In genomic region chr16:18204786-18205185, GRCh38 we compare ENCODE assay signal across 7 cellular contexts.
DNase-seq lines count a peak whose midpoint lies in the region; ATAC-seq, FAIRE-seq and TF ChIP-seq lines count a peak whose summit lies in the region.
"Not testable (repeated sequence)": the region's sequence is repeated elsewhere in the genome, so short reads cannot be mapped to it uniquely, and the experiment has no call there.

No MANE protein-coding gene starts in this region.

- H3K27ac Mint-ChIP-seq in GM23338; activated T-helper 17 cell treated with anti-CD3 and anti-CD28 coated beads, Interleukin-2, amount 50 U/mL, for 72 hours: not testable (repeated sequence)

- not testable (repeated sequence) for H3K27ac ChIP-seq in GM23338 (ENCODE audit: low read depth); Panc1 (ENCODE audit: low read length); K562 (ENCODE audit: extremely low read depth, low read depth, low read length); foreskin keratinocyte; HepG2 (ENCODE audit: extremely low read length, insufficient read depth, low read length); upper lobe of left lung

- not testable (repeated sequence) for H3K4me3 ChIP-seq in GM23338; Panc1 (ENCODE audit: low read depth in 2 of 2, low read length in 2 of 2); K562; HepG2 (replicated peaks in 1 of 3; ENCODE audit: insufficient read depth in 1 of 3, low read depth in 2 of 3, low read length in 3 of 3); upper lobe of left lung

- H3K4me3 Mint-ChIP-seq in GM23338; activated T-helper 17 cell treated with anti-CD3 and anti-CD28 coated beads, Interleukin-2, amount 50 U/mL, for 72 hours: not testable (repeated sequence)

- FAIRE-seq in K562 (lab: Jason Lieb, UNC); HepG2 (lab: Jason Lieb, UNC): not testable (repeated sequence)

- H3K9me3 ChIP-seq in Panc1 (ENCODE audit: control insufficient read depth, insufficient read depth, low read depth, low read length); K562 (replicated peaks; ENCODE audit: control insufficient read depth, insufficient read depth, low read depth, low read length); HepG2 (ENCODE audit: low read length); upper lobe of left lung: not testable (repeated sequence)

- H3K9ac ChIP-seq in K562 (ENCODE audit: insufficient read depth in 1 of 2, low read depth in 2 of 2, low read length in 2 of 2); HepG2 (ENCODE audit: insufficient read depth, low read depth, low read length): not testable (repeated sequence)

- not testable (repeated sequence) for H3K27me3 ChIP-seq in GM23338 (ENCODE audit: insufficient read depth); Panc1 (ENCODE audit: control insufficient read depth, insufficient read depth, low read length); K562 (ENCODE audit: control insufficient read depth in 2 of 2, insufficient read depth in 2 of 2, low read length in 2 of 2); foreskin keratinocyte; HepG2 (ENCODE audit: control insufficient read depth in 1 of 2, insufficient read depth in 2 of 2, low read length in 2 of 2); upper lobe of left lung

- not testable (repeated sequence) for H3K4me2 ChIP-seq in GM23338; K562 (ENCODE audit: insufficient read depth, low read length); HepG2 (ENCODE audit: low read depth, low read length)

- not testable (repeated sequence) for DNase-seq in GM23338 (ENCODE audit: low spot score); Panc1 (ENCODE audit: low read depth, low spot score); K562 (ENCODE audit: extremely low read depth in 1 of 4, low spot score in 3 of 4); foreskin keratinocyte; HepG2 (ENCODE audit: low spot score); upper lobe of left lung

- not testable (repeated sequence) for H3F3A ChIP-seq in GM23338 (replicated peaks; ENCODE audit: low read depth)

- CTCF ChIA-PET in Panc1 (lab: Charles Lee); K562 (lab: Yijun Ruan, JAX; ENCODE audit: low intra/inter-chr PET ratio); HepG2 (lab: Yijun Ruan, JAX; ENCODE audit: low intra/inter-chr PET ratio, low total read pairs): not testable (repeated sequence)

- H3K36me3 ChIP-seq in GM23338 (ENCODE audit: insufficient read depth); Panc1 (ENCODE audit: control insufficient read depth, insufficient read depth, low read length); K562 (ENCODE audit: control insufficient read depth, insufficient read depth, low read length); HepG2 (replicated peaks in 1 of 2; ENCODE audit: control insufficient read depth in 1 of 2, insufficient read depth in 2 of 2, low read length in 2 of 2); upper lobe of left lung: not testable (repeated sequence)

- not testable (repeated sequence) for H4K20me1 ChIP-seq in GM23338 (replicated peaks; ENCODE audit: insufficient read depth); K562 (replicated peaks; ENCODE audit: control insufficient read depth, insufficient read depth, low read length); HepG2 (ENCODE audit: insufficient read depth, low read length)

- not testable (repeated sequence) for H3K4me1 ChIP-seq in GM23338 (ENCODE audit: insufficient read depth); Panc1 (ENCODE audit: control insufficient read depth, insufficient read depth, low read length); K562 (replicated peaks in 1 of 2; ENCODE audit: control insufficient read depth in 2 of 2, insufficient read depth in 2 of 2, low read length in 2 of 2); foreskin keratinocyte; HepG2 (ENCODE audit: insufficient read depth, low read length); upper lobe of left lung

- no CpG with 5 or more reads among the region's 1 CpG for whole genome bisulfite sequencing in K562 (ENCODE audit: insufficient coverage, low coverage, missing lambda C conversion rate)
- no CpG with 5 or more reads among the region's 1 CpG for WGBS in HepG2 (ENCODE audit: low lambda C conversion rate)
- no CpG with 5 or more reads among the region's 1 CpG for WGBS in upper lobe of left lung, 2 donors

- not testable (repeated sequence) for TF ChIP-seq CTCF in GM23338 (conservative IDR thresholded peaks at IDR 0.05; ENCODE audit: low read depth in 2 of 2); Panc1 (IDR thresholded peaks at IDR 0.05); K562 (IDR thresholded peaks at IDR 0.05 in 2 of 3, conservative IDR thresholded peaks at IDR 0.05 in 1 of 3; ENCODE audit: insufficient read depth in 2 of 3, low read depth in 1 of 3, low read length in 3 of 3); foreskin keratinocyte (conservative IDR thresholded peaks at IDR 0.05); HepG2 (CRISPR knock-in tag; IDR thresholded peaks at IDR 0.05); upper lobe of left lung (IDR thresholded peaks at IDR 0.05)

- POLR2A ChIA-PET in Panc1 (lab: Charles Lee); K562 (lab: Yijun Ruan, JAX); HepG2 (lab: Yijun Ruan, JAX): not testable (repeated sequence)

- H3K4me1 Mint-ChIP-seq in GM23338; activated T-helper 17 cell treated with anti-CD3 and anti-CD28 coated beads, Interleukin-2, amount 50 U/mL, for 72 hours: not testable (repeated sequence)

- TF ChIP-seq POLR2A in K562 (conservative IDR thresholded peaks at IDR 0.05); HepG2 (IDR thresholded peaks at IDR 0.05; ENCODE audit: insufficient read depth in 1 of 2, low read depth in 2 of 2, low read length in 2 of 2); upper lobe of left lung (IDR thresholded peaks at IDR 0.05): not testable (repeated sequence)

- H3K79me2 ChIP-seq in GM23338 (replicated peaks; ENCODE audit: insufficient read depth); HepG2 (ENCODE audit: insufficient read depth, low read length): not testable (repeated sequence)
- peaks cover 39% of the 10 kb centered on the region for H3K79me2 ChIP-seq in K562 (ENCODE audit: control insufficient read depth, insufficient read depth, low read length)

- H3K9me3 Mint-ChIP-seq in GM23338; activated T-helper 17 cell treated with anti-CD3 and anti-CD28 coated beads, Interleukin-2, amount 50 U/mL, for 72 hours: not testable (repeated sequence)

- not testable (repeated sequence) for H2AFZ ChIP-seq in GM23338; K562 (ENCODE audit: low read depth, low read length); HepG2 (ENCODE audit: low read length)

- not testable (repeated sequence) for H3K27me3 Mint-ChIP-seq in GM23338 (ENCODE audit: insufficient read depth, low read depth, poor library complexity); activated T-helper 17 cell treated with anti-CD3 and anti-CD28 coated beads, Interleukin-2, amount 50 U/mL, for 72 hours

- BruUV-seq in Panc1 (replicated peaks; lab: Mats Ljungman, UMichigan); HepG2 (replicated peaks; lab: Mats Ljungman, UMichigan): not testable (repeated sequence)
- BruUV-seq in K562 (replicated peaks; lab: Mats Ljungman, UMichigan): TSS peak; percentile 30

- not testable (repeated sequence) for H3K9me2 ChIP-seq in GM23338 (ENCODE audit: insufficient read depth)

- intact Hi-C loops in Panc1 (cut with micrococcal nuclease; ENCODE audit: unreplicated experiment); K562 (cut with micrococcal nuclease); HepG2 (cut with micrococcal nuclease; ENCODE audit: unreplicated experiment): not testable (repeated sequence)

- H3K9me1 ChIP-seq in K562 (ENCODE audit: control insufficient read depth, insufficient read depth, low read length): not testable (repeated sequence)

- in situ Hi-C loops in Panc1 (cut with HindIII; ENCODE audit: low pct_unique_long_range_greater_than_20kb, low sequenced_read_pairs); HepG2 (cut with HindIII; ENCODE audit: extremely low pct_ligation_motif_present, low pct_unique_long_range_greater_than_20kb): not testable (repeated sequence)
- in situ Hi-C loops in K562 (cut with MboI): loop anchor here (10.0 kb wide), 1 partner anchor 1700 kb away; no protein-coding TSS in a partner anchor

- not testable (repeated sequence) for H3K36me3 Mint-ChIP-seq in GM23338 (ENCODE audit: low read depth); activated T-helper 17 cell treated with anti-CD3 and anti-CD28 coated beads, Interleukin-2, amount 50 U/mL, for 72 hours (ENCODE audit: low read depth)

- not testable (repeated sequence) for TF ChIP-seq RAD21 in K562 (CRISPR knock-in tag; conservative IDR thresholded peaks at IDR 0.05 in 1 of 2, IDR thresholded peaks at IDR 0.05 in 1 of 2); HepG2 (CRISPR knock-in tag; IDR thresholded peaks at IDR 0.05)

- ATAC-seq in GM23338 (peak; percentile 58), Panc1 (0 out of 2 replicates have a peak, but pooled peaks have one; percentile 38), K562 (peak; percentile 43), foreskin keratinocyte (peak; percentile 24), HepG2 (peak; percentile 37; the same call in 1 of the 3 replicates), upper lobe of left lung (ENCODE audit: low FRiP score in 2 of 2) (peak; percentile 6 to 50)
- peak; percentile 28 for ATAC-seq in activated T-helper 17 cell treated with anti-CD3 and anti-CD28 coated beads, Interleukin-2, amount 50 U/mL, for 72 hours (replicated peaks)

- TF ChIP-seq EP300 in K562 (IDR thresholded peaks at IDR 0.05; ENCODE audit: low read length); HepG2 (IDR thresholded peaks at IDR 0.05; ENCODE audit: low read depth in 2 of 2, low read length in 2 of 2); HepG2 (CRISPR knock-in tag; IDR thresholded peaks at IDR 0.05; ENCODE audit: borderline replicate concordance); upper lobe of left lung (IDR thresholded peaks at IDR 0.05): not testable (repeated sequence)
